Comparison of ENCODE assay signal across 8 cellular contexts in genomic region chr14:34628681-34629135, GRCh38. TPM values are rescaled to one million over a fixed set of nuclear protein-coding genes. Genes with fewer than 3 reads are reported as not detected.
DNase-seq lines count a peak whose midpoint lies in the region; ATAC-seq and TF ChIP-seq lines count a peak whose summit lies in the region.

No MANE protein-coding gene starts in this region.

- H4K5ac ChIP-seq in IMR-90 (ENCODE audit: low read depth, low read length) = no peak overlapping the region

- peaks cover 31% of the 10 kb centered on the region for H3K4me1 Mint-ChIP-seq in activated T-cell treated with anti-CD3 and anti-CD28 coated beads, Interleukin-2, amount 50 U/mL, for 24 hours (ENCODE audit: low read depth)
- H3K4me1 Mint-ChIP-seq in glutamatergic neuron (ENCODE audit: low read depth, unreplicated experiment) = no peaks in the 10 kb centered on the region

- BruUV-seq in IMR-90 (replicated peaks; lab: Mats Ljungman, UMichigan) = no TSS peak

- in situ Hi-C loops in IMR-90 (cut with MboI; ENCODE audit: low sequenced_read_pairs) = no loop called here

- no peaks in the 10 kb centered on the region for H3K27me3 ChIP-seq in IMR-90 (ENCODE audit: control insufficient read depth, insufficient read depth, low read length)

- H3K4ac ChIP-seq in IMR-90 (ENCODE audit: low read depth, low read length) = 0 out of 2 replicates have a peak overlapping the region, but pooled peaks have one; percentile 12

- no peak overlapping the region for H2AK5ac ChIP-seq in IMR-90 (ENCODE audit: low read depth, low read length)

- H3K4me3 Mint-ChIP-seq in activated T-cell treated with anti-CD3 and anti-CD28 coated beads, Interleukin-2, amount 50 U/mL, for 24 hours = peak overlapping the region; percentile 90
- peak overlapping the region; percentile 98 for H3K4me3 Mint-ChIP-seq in glutamatergic neuron (ENCODE audit: unreplicated experiment)

- dilution Hi-C loops in IMR-90 (cut with HindIII; ENCODE audit: low sequenced_read_pairs, unreplicated experiment) = no loop called here

- H3K4me3 ChIP-seq in IMR-90 (ENCODE audit: insufficient read depth, low read depth, low read length) (peak overlapping the region; percentile 40), skin epidermis (peak overlapping the region; percentile 59 to 98 (median 92))

- no peak for TF ChIP-seq CTCF in IMR-90 (conservative IDR thresholded peaks at IDR 0.05; ENCODE audit: low read depth, low read length)
- TF ChIP-seq CTCF in glutamatergic neuron (IDR thresholded peaks at IDR 0.05; ENCODE audit: partially characterized antibody, unreplicated experiment) = no peak

- CTCF ChIA-PET in IMR-90 (lab: Yijun Ruan, JAX) = no interaction called here

- H3K9me3 ChIP-seq in IMR-90 (ENCODE audit: control insufficient read depth, insufficient read depth, low read length) = no peaks in the 10 kb centered on the region

- H2BK5ac ChIP-seq in IMR-90 (ENCODE audit: low read depth, low read length, poor library complexity, severe bottlenecking) = peak overlapping the region; percentile 8

- H3K36me3 ChIP-seq in IMR-90 (ENCODE audit: control insufficient read depth, insufficient read depth, low read length) = peaks cover 8% of the 10 kb centered on the region

- H4K91ac ChIP-seq in IMR-90 (ENCODE audit: insufficient read depth, low read depth, low read length) = no peak overlapping the region

- peaks cover 42% of the 10 kb centered on the region for H3K36me3 Mint-ChIP-seq in activated T-cell treated with anti-CD3 and anti-CD28 coated beads, Interleukin-2, amount 50 U/mL, for 24 hours (ENCODE audit: low read depth)
- H3K36me3 Mint-ChIP-seq in glutamatergic neuron (ENCODE audit: unreplicated experiment) = peaks cover 4% of the 10 kb centered on the region

- H3K9ac ChIP-seq in IMR-90 (ENCODE audit: low read depth, low read length) = peak overlapping the region; percentile 62; the same call in 1 of the 2 replicates

- WGBS in IMR-90 (ENCODE audit: extremely low coverage in 2 of 2, insufficient read length in 1 of 2), 2 experiments = no CpG with 5 or more reads among the region's 5 CpGs

- H3K4me2 ChIP-seq in IMR-90 (ENCODE audit: low read depth, low read length) = peak overlapping the region; percentile 97

- peak overlapping the region; percentile 93 for H3K27ac Mint-ChIP-seq in activated T-cell treated with anti-CD3 and anti-CD28 coated beads, Interleukin-2, amount 50 U/mL, for 24 hours
- no peak overlapping the region for H3K27ac Mint-ChIP-seq in glutamatergic neuron (ENCODE audit: unreplicated experiment)

- no peak overlapping the region for H2BK15ac ChIP-seq in IMR-90 (ENCODE audit: low read depth, low read length)

- H3K27me3 Mint-ChIP-seq in activated T-cell treated with anti-CD3 and anti-CD28 coated beads, Interleukin-2, amount 50 U/mL, for 24 hours = no peaks in the 10 kb centered on the region
- H3K27me3 Mint-ChIP-seq in glutamatergic neuron (ENCODE audit: unreplicated experiment) = peaks cover 2% of the 10 kb centered on the region

- TF ChIP-seq POLR2A in IMR-90 (IDR thresholded peaks at IDR 0.05; ENCODE audit: low read depth, low read length) = no peak

- H4K20me1 ChIP-seq in IMR-90 (ENCODE audit: insufficient read depth, low read length) = peaks cover 12% of the 10 kb centered on the region; the same call in 1 of the 2 replicates

- no peak overlapping the region for H3K56ac ChIP-seq in IMR-90 (ENCODE audit: extremely low read depth, insufficient read depth, low read length)

- H2AFZ ChIP-seq in IMR-90 (replicated peaks; ENCODE audit: low read length, poor library complexity) = no peak overlapping the region

- no peak overlapping the region for H2AK9ac ChIP-seq in IMR-90 (replicated peaks; ENCODE audit: low read depth, low read length, poor library complexity)

- POLR2A ChIA-PET in IMR-90 (lab: Charles Lee; ENCODE audit: unreplicated experiment) = no interaction called here

- H3K9me1 ChIP-seq in IMR-90 (ENCODE audit: insufficient read depth, low read length) = no peaks in the 10 kb centered on the region

- intact Hi-C loops in IMR-90 (cut with micrococcal nuclease) = no loop called here

- H3K27ac ChIP-seq in IMR-90 (ENCODE audit: insufficient read depth, low read length) (no peak overlapping the region), skin epidermis (peak overlapping the region in 6 of 21 experiments; percentile 92 to 100 (median 98))

- peak overlapping the region; percentile 18; the same call in 1 of the 2 replicates for H3K23ac ChIP-seq in IMR-90 (ENCODE audit: low read depth, low read length)

- H3K4me1 ChIP-seq in IMR-90 (ENCODE audit: control insufficient read depth, insufficient read depth, low read length) = 0 out of 2 replicates have a peak, but pooled peaks cover 2% of the 10 kb centered on the region

- H3K18ac ChIP-seq in IMR-90 (ENCODE audit: low read depth, low read length) = no peak overlapping the region

- H2BK120ac ChIP-seq in IMR-90 (ENCODE audit: low read depth, low read length) = no peak overlapping the region

- H3K14ac ChIP-seq in IMR-90 (replicated peaks; ENCODE audit: low read depth, low read length) = no peak overlapping the region

- H4K8ac ChIP-seq in IMR-90 (ENCODE audit: low read depth in 2 of 2, low read length in 2 of 2) = no peak overlapping the region

- peak; percentile 24 for DNase-seq in AG08396 (ENCODE audit: low spot score)
- DNase-seq in IMR-90 = peak; percentile 18
- no peak for DNase-seq in activated T-cell treated with anti-CD3 and anti-CD28 coated beads, Interleukin-2, amount 50 U/mL, for 24 hours
- no peak for DNase-seq in glutamatergic neuron
- no peak for DNase-seq in HPDE6-E6E7 (ENCODE audit: extremely low spot score)
- no peak for DNase-seq in DMS53 (lab: John Stamatoyannopoulos, UW)

- ATAC-seq in IMR-90 (ENCODE audit: low read depth) (0 out of 2 replicates have a peak, but pooled peaks have one; percentile 8), GM21367 (IDR thresholded peaks at IDR 0.05; ENCODE audit: unreplicated experiment) (no peak)

- no peaks in the 10 kb centered on the region for H3K9me3 Mint-ChIP-seq in activated T-cell treated with anti-CD3 and anti-CD28 coated beads, Interleukin-2, amount 50 U/mL, for 24 hours
- H3K9me3 Mint-ChIP-seq in glutamatergic neuron (ENCODE audit: unreplicated experiment) = no peaks in the 10 kb centered on the region

- no peak overlapping the region for H2BK20ac ChIP-seq in IMR-90 (ENCODE audit: low read depth, low read length)

- peaks cover 14 to 45% of the 10 kb centered on the region in 2 experiments for H3K79me1 ChIP-seq in IMR-90 (ENCODE audit: low read depth in 1 of 2, low read length in 2 of 2)

- TF ChIP-seq RAD21 in IMR-90 (IDR thresholded peaks at IDR 0.05; ENCODE audit: low read length) = no peak

TF ChIP-seq in IMR-90, 13 proteins besides CTCF, POLR2A, EP300 and RAD21:
- TF ChIP-seq RFX5 (IDR thresholded peaks at IDR 0.05; ENCODE audit: low read depth, low read length) (no peak), CHD1 (IDR thresholded peaks at IDR 0.05; ENCODE audit: low read depth, low read length) (no peak), SMC3 (IDR thresholded peaks at IDR 0.05; ENCODE audit: low read depth, low read length) (no peak), MAZ (IDR thresholded peaks at IDR 0.05; ENCODE audit: borderline replicate concordance, low read depth, low read length) (no peak), NFE2L2 (IDR thresholded peaks at IDR 0.05; ENCODE audit: low read depth, low read length) (no peak), RCOR1 (IDR thresholded peaks at IDR 0.05; ENCODE audit: insufficient replicate concordance, low read length) (no peak), MXI1 (IDR thresholded peaks at IDR 0.05; ENCODE audit: borderline replicate concordance, low read depth, low read length) (no peak), FOS (IDR thresholded peaks at IDR 0.05; ENCODE audit: low read depth, low read length) (no peak), BHLHE40 (IDR thresholded peaks at IDR 0.05; ENCODE audit: low read depth, low read length) (no peak), MAFK (IDR thresholded peaks at IDR 0.05; ENCODE audit: low read depth, low read length) (no peak), CEBPB (IDR thresholded peaks at IDR 0.05; ENCODE audit: low read depth, low read length) (no peak)
- TF ChIP-seq, protein P1, sequence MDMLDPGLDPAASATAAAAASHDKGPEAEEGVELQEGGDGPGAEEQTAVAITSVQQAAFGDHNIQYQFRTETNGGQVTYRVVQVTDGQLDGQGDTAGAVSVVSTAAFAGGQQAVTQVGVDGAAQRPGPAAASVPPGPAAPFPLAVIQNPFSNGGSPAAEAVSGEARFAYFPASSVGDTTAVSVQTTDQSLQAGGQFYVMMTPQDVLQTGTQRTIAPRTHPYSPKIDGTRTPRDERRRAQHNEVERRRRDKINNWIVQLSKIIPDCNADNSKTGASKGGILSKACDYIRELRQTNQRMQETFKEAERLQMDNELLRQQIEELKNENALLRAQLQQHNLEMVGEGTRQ (IDR thresholded peaks at IDR 0.05; ENCODE audit: low read depth, low read length) = no peak
- TF ChIP-seq, protein P2, sequence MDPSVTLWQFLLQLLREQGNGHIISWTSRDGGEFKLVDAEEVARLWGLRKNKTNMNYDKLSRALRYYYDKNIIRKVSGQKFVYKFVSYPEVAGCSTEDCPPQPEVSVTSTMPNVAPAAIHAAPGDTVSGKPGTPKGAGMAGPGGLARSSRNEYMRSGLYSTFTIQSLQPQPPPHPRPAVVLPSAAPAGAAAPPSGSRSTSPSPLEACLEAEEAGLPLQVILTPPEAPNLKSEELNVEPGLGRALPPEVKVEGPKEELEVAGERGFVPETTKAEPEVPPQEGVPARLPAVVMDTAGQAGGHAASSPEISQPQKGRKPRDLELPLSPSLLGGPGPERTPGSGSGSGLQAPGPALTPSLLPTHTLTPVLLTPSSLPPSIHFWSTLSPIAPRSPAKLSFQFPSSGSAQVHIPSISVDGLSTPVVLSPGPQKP (IDR thresholded peaks at IDR 0.05; ENCODE audit: borderline replicate concordance, low read depth, low read length) = no peak
TF ChIP-seq in IMR-90: peak in this region for 0.

RNA-seq across cellular contexts. Expression of gene SNX6, which starts 1.2 kb away (rescaled TPM):
- total RNA-seq in IMR-90 (2012; rRNA removed) = 116 and 166 TPM in 2 replicates
- 67.8 and 127 TPM in 2 replicates for polyA plus RNA-seq in IMR-90 (2012; rRNA removed)
- 21.2 and 26.8 TPM in 2 replicates for polyA plus RNA-seq in IMR-90 (2012; cell fraction: cytosol; rRNA removed)
- 12.0 and 87.6 TPM in 2 replicates for polyA plus RNA-seq in IMR-90 (2012; cell fraction: nucleus; rRNA removed; ENCODE audit: low replicate concordance)
- total RNA-seq in glutamatergic neuron (ENCODE audit: unreplicated experiment) = 71.3 TPM

Comparison
In these comparisons a context has a peak if more than half of its experiments do, and no peak if none do; other contexts are left out.
1. DNase-seq: peak in AG08396 (single experiment) and IMR-90 (single experiment); none in activated T-cell treated with anti-CD3 and anti-CD28 coated beads, Interleukin-2, amount 50 U/mL, for 24 hours (single experiment), glutamatergic neuron (single experiment), HPDE6-E6E7 (single experiment) and DMS53 (single experiment).